13 cellular contexts compared by ENCODE assay signal in the genomic region with DNA sequence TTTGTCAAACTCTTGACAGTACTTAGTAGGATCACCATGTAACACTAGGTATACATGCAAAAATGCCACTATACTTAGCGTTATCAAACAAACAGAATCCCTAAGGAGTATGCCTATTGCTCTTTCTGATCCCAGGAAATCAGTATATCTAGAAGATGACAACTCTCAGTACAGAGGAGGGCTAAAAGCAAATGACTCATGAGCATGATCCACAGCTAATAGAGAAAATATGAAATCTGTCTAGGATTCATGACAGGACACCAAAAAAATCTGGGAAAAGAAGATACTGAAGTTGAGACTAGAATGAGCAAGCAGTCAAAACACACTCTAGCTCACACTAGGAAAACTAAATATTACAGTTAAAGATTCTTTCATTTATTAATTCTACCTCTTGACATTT.
DNase-seq lines count a peak whose midpoint lies in the region; ATAC-seq and TF ChIP-seq lines count a peak whose summit lies in the region.
"Had no signal": no experiment of that assay in that cellular context is flagged by ENCODE, and none has a peak within 500 bp of the region (broad histone marks: within the 10 kb centered on the region; RNA-seq: fewer than 3 reads in every experiment).

No MANE protein-coding gene starts in this region.

- TF ChIP-seq CTCF in fibroblast of pulmonary artery (IDR thresholded peaks at IDR 0.05; ENCODE audit: low read length, missing control alignments) (no peak), left ventricle myocardium inferior (IDR thresholded peaks at IDR 0.05; ENCODE audit: borderline replicate concordance) (no peak)

- H3K9me3 ChIP-seq in left ventricle myocardium inferior (replicated peaks), result no peaks in the 10 kb centered on the region
- H3K9me3 ChIP-seq: body of pancreas had no signal

- H3K4me1 ChIP-seq in left ventricle myocardium inferior, result no peaks in the 10 kb centered on the region
- H3K4me1 ChIP-seq: body of pancreas had no signal

- H3K9me3 Mint-ChIP-seq in stimulated activated naive CD8-positive, alpha-beta T cell treated with anti-CD3 and anti-CD28 coated beads, Interleukin-15, Interleukin-2, amounts not matched to agents 100 ng/mL and 50 ng/mL, for 24 hours, result no peaks in the 10 kb centered on the region
- H3K9me3 Mint-ChIP-seq in activated T-helper 1 cell treated with anti-CD3 and anti-CD28 coated beads, Interleukin-12 subunit alpha, Interleukin-12 subunit beta, Interleukin-2, Interleukin-4 antibody, amounts not matched to agents 30 ng/mL and 10 ng/mL and 1 ng/mL, durations not matched to agents 14 hours and 24 hours and 36 hours, result no peaks in the 10 kb centered on the region
- H3K9me3 Mint-ChIP-seq: neural crest cell had no signal

- ATAC-seq in stimulated activated naive CD8-positive, alpha-beta T cell treated with anti-CD3 and anti-CD28 coated beads, Interleukin-15, Interleukin-2, amounts not matched to agents 100 U/mL and 50 U/mL, for 24 hours, result no peak
- ATAC-seq in GM18505 (IDR thresholded peaks at IDR 0.05; ENCODE audit: unreplicated experiment), result no peak
- ATAC-seq in HG03097 (IDR thresholded peaks at IDR 0.05; ENCODE audit: low FRiP score, unreplicated experiment), result no peak
- ATAC-seq: body of pancreas had no signal

- H3K27me3 ChIP-seq in left ventricle myocardium inferior (ENCODE audit: low read depth), result no peaks in the 10 kb centered on the region
- H3K27me3 ChIP-seq: body of pancreas had no signal

- H3K4me3 ChIP-seq in fibroblast of pulmonary artery (replicated peaks; ENCODE audit: low read depth, low read length) (no peak overlapping the region), left ventricle myocardium inferior (no peak overlapping the region)
- H3K4me3 ChIP-seq: body of pancreas, SK-N-MC had no signal

- H3K4me3 Mint-ChIP-seq in stimulated activated naive CD8-positive, alpha-beta T cell treated with anti-CD3 and anti-CD28 coated beads, Interleukin-15, Interleukin-2, amounts not matched to agents 100 ng/mL and 50 ng/mL, for 24 hours, result peak overlapping the region; percentile 60
- H3K4me3 Mint-ChIP-seq in activated T-helper 1 cell treated with anti-CD3 and anti-CD28 coated beads, Interleukin-12 subunit alpha, Interleukin-12 subunit beta, Interleukin-2, Interleukin-4 antibody, amounts not matched to agents 30 ng/mL and 10 ng/mL and 1 ng/mL, durations not matched to agents 14 hours and 24 hours and 36 hours, result peak overlapping the region; percentile 38
- H3K4me3 Mint-ChIP-seq: neural crest cell had no signal

- no peak for DNase-seq in stimulated activated naive CD8-positive, alpha-beta T cell treated with anti-CD3 and anti-CD28 coated beads, Interleukin-15, Interleukin-2, amounts not matched to agents 100 U/mL and 50 U/mL, for 24 hours
- DNase-seq in activated T-helper 1 cell treated with anti-CD3 and anti-CD28 coated beads, Interleukin-12 subunit alpha, Interleukin-12 subunit beta, Interleukin-2, Interleukin-4 antibody, amounts not matched to agents 30 ng/mL and 10 ng/mL and 1 ng/mL, durations not matched to agents 14 hours and 24 hours and 36 hours (ENCODE audit: low spot score), result no peak
- DNase-seq in fibroblast of pulmonary artery (ENCODE audit: low read depth) (peak; percentile 39), NCI-H1694 treated with DMSO at 0.1 percent for 48 hours (lab: John Stamatoyannopoulos, UW) (no peak), left ventricle myocardium inferior (no peak)
- DNase-seq: body of pancreas, NCI-H146 had no signal

- H3K36me3 ChIP-seq in left ventricle myocardium inferior, result peaks cover 9% of the 10 kb centered on the region

- peaks cover 86% of the 10 kb centered on the region for H3K4me1 Mint-ChIP-seq in stimulated activated naive CD8-positive, alpha-beta T cell treated with anti-CD3 and anti-CD28 coated beads, Interleukin-15, Interleukin-2, amounts not matched to agents 100 ng/mL and 50 ng/mL, for 24 hours (ENCODE audit: low read depth)
- peaks cover 80% of the 10 kb centered on the region for H3K4me1 Mint-ChIP-seq in activated T-helper 1 cell treated with anti-CD3 and anti-CD28 coated beads, Interleukin-12 subunit alpha, Interleukin-12 subunit beta, Interleukin-2, Interleukin-4 antibody, amounts not matched to agents 30 ng/mL and 10 ng/mL and 1 ng/mL, durations not matched to agents 14 hours and 24 hours and 36 hours (ENCODE audit: low read depth)

- no peak overlapping the region for H3K27ac ChIP-seq in left ventricle myocardium inferior (replicated peaks)
- H3K27ac ChIP-seq: body of pancreas, C4-2B, SK-N-MC had no signal

- intact Hi-C loops in activated T-helper 1 cell treated with anti-CD3 and anti-CD28 coated beads, Interleukin-12 subunit alpha, Interleukin-12 subunit beta, Interleukin-2, Interleukin-4 antibody, amounts not matched to agents 30 ng/mL and 10 ng/mL and 1 ng/mL, durations not matched to agents 14 hours and 24 hours and 36 hours (cut with micrococcal nuclease), result no loop called here
- intact Hi-C loops in left ventricle myocardium inferior (cut with micrococcal nuclease), result no loop called here

- H3K36me3 Mint-ChIP-seq in stimulated activated naive CD8-positive, alpha-beta T cell treated with anti-CD3 and anti-CD28 coated beads, Interleukin-15, Interleukin-2, amounts not matched to agents 100 ng/mL and 50 ng/mL, for 24 hours (ENCODE audit: low read depth), result peaks cover 66% of the 10 kb centered on the region
- H3K36me3 Mint-ChIP-seq in activated T-helper 1 cell treated with anti-CD3 and anti-CD28 coated beads, Interleukin-12 subunit alpha, Interleukin-12 subunit beta, Interleukin-2, Interleukin-4 antibody, amounts not matched to agents 30 ng/mL and 10 ng/mL and 1 ng/mL, durations not matched to agents 14 hours and 24 hours and 36 hours (ENCODE audit: low read depth), result peaks cover 42% of the 10 kb centered on the region

- peak overlapping the region; percentile 53 for H3K27ac Mint-ChIP-seq in stimulated activated naive CD8-positive, alpha-beta T cell treated with anti-CD3 and anti-CD28 coated beads, Interleukin-15, Interleukin-2, amounts not matched to agents 100 ng/mL and 50 ng/mL, for 24 hours
- H3K27ac Mint-ChIP-seq in activated T-helper 1 cell treated with anti-CD3 and anti-CD28 coated beads, Interleukin-12 subunit alpha, Interleukin-12 subunit beta, Interleukin-2, Interleukin-4 antibody, amounts not matched to agents 30 ng/mL and 10 ng/mL and 1 ng/mL, durations not matched to agents 14 hours and 24 hours and 36 hours, result no peak overlapping the region

- no peak for TF ChIP-seq POLR2A in GM18505 (IDR thresholded peaks at IDR 0.05; ENCODE audit: borderline replicate concordance, extremely low read depth, insufficient read depth, insufficient read length)

- no peaks in the 10 kb centered on the region for H3K27me3 Mint-ChIP-seq in stimulated activated naive CD8-positive, alpha-beta T cell treated with anti-CD3 and anti-CD28 coated beads, Interleukin-15, Interleukin-2, amounts not matched to agents 100 ng/mL and 50 ng/mL, for 24 hours
- no peaks in the 10 kb centered on the region for H3K27me3 Mint-ChIP-seq in activated T-helper 1 cell treated with anti-CD3 and anti-CD28 coated beads, Interleukin-12 subunit alpha, Interleukin-12 subunit beta, Interleukin-2, Interleukin-4 antibody, amounts not matched to agents 30 ng/mL and 10 ng/mL and 1 ng/mL, durations not matched to agents 14 hours and 24 hours and 36 hours (ENCODE audit: insufficient read depth)
